In genomic region chr12:74899031-74899829, GRCh38 we compare ENCODE assay signal across 21 cellular contexts.
DNase-seq lines count a peak whose midpoint lies in the region; ATAC-seq and TF ChIP-seq lines count a peak whose summit lies in the region.
"Had no signal": no experiment of that assay in that cellular context is flagged by ENCODE, and none has a peak within 500 bp of the region (broad histone marks: within the 10 kb centered on the region; RNA-seq: fewer than 3 reads in every experiment).

No MANE protein-coding gene starts in this region.

- peak overlapping the region; percentile 14 for H3K4me3 Mint-ChIP-seq in activated CD8-positive, alpha-beta memory T cell treated with anti-CD3 and anti-CD28 coated beads, Interleukin-2, amount 10 ng/mL, durations not matched to agents 7 days and 5 days
- no peak overlapping the region for H3K4me3 Mint-ChIP-seq in stimulated activated naive CD8-positive, alpha-beta T cell treated with anti-CD3 and anti-CD28 coated beads, Interleukin-15, amount 100 ng/mL, for 72 hours
- H3K4me3 Mint-ChIP-seq: activated CD4-positive, alpha-beta memory T cell treated with anti-CD3 and anti-CD28 coated beads, Interleukin-2, amount 10 ng/mL, durations not matched to agents 7 days and 5 days had no signal

- DNase-seq in activated CD8-positive, alpha-beta memory T cell treated with anti-CD3 and anti-CD28 coated beads, Interleukin-2, amount 10 ng/mL, durations not matched to agents 7 days and 5 days, result no peak
- no peak for DNase-seq in activated CD8-positive, alpha-beta memory T cell treated with anti-CD3 and anti-CD28 coated beads for 24 hours
- DNase-seq in OCI-M1 (lab: John Stamatoyannopoulos, UW) (peak; percentile 29), fibroblast of the aortic adventitia (ENCODE audit: low read depth) (peak; percentile 2), SIG-M5 treated with dmso at 0.1 percent for 504 hours (lab: John Stamatoyannopoulos, UW; ENCODE audit: unreplicated experiment) (no peak)
- DNase-seq in stimulated activated naive CD8-positive, alpha-beta T cell treated with anti-CD3 and anti-CD28 coated beads, Interleukin-15, amount 100 ng/mL, for 72 hours, result no peak
- DNase-seq: activated CD4-positive, alpha-beta memory T cell treated with anti-CD3 and anti-CD28 coated beads, Interleukin-2, amount 10 ng/mL, durations not matched to agents 7 days and 5 days; activated T-cell treated with anti-CD3 and anti-CD28 coated beads, Interleukin-2, amount 50 U/mL, for 1 hour; amniotic stem cell; BE2C; Caco-2; cortex of kidney; glutamatergic neuron; kidney glomerular epithelial cell; MG63; PC-3; psoas muscle; Right ventricle myocardium superior had no signal

- H3K27me3 Mint-ChIP-seq in activated CD8-positive, alpha-beta memory T cell treated with anti-CD3 and anti-CD28 coated beads, Interleukin-2, amount 10 ng/mL, durations not matched to agents 7 days and 5 days, result no peaks in the 10 kb centered on the region
- no peaks in the 10 kb centered on the region for H3K27me3 Mint-ChIP-seq in stimulated activated naive CD8-positive, alpha-beta T cell treated with anti-CD3 and anti-CD28 coated beads, Interleukin-15, amount 100 ng/mL, for 72 hours
- H3K27me3 Mint-ChIP-seq: activated CD4-positive, alpha-beta memory T cell treated with anti-CD3 and anti-CD28 coated beads, Interleukin-2, amount 10 ng/mL, durations not matched to agents 7 days and 5 days had no signal

- H3K4me1 Mint-ChIP-seq in activated CD8-positive, alpha-beta memory T cell treated with anti-CD3 and anti-CD28 coated beads, Interleukin-2, amount 10 ng/mL, durations not matched to agents 7 days and 5 days, result peaks cover 27% of the 10 kb centered on the region
- H3K4me1 Mint-ChIP-seq in stimulated activated naive CD8-positive, alpha-beta T cell treated with anti-CD3 and anti-CD28 coated beads, Interleukin-15, amount 100 ng/mL, for 72 hours, result peaks cover 18% of the 10 kb centered on the region

- peak overlapping the region; percentile 70 for H3K27ac Mint-ChIP-seq in activated CD8-positive, alpha-beta memory T cell treated with anti-CD3 and anti-CD28 coated beads, Interleukin-2, amount 10 ng/mL, durations not matched to agents 7 days and 5 days
- H3K27ac Mint-ChIP-seq in stimulated activated naive CD8-positive, alpha-beta T cell treated with anti-CD3 and anti-CD28 coated beads, Interleukin-15, amount 100 ng/mL, for 72 hours, result no peak overlapping the region
- H3K27ac Mint-ChIP-seq: activated CD4-positive, alpha-beta memory T cell treated with anti-CD3 and anti-CD28 coated beads, Interleukin-2, amount 10 ng/mL, durations not matched to agents 7 days and 5 days had no signal

- TF ChIP-seq CTCF in fibroblast of the aortic adventitia (IDR thresholded peaks at IDR 0.05; ENCODE audit: insufficient read depth, low read length), result no peak

- H3K36me3 Mint-ChIP-seq in activated CD8-positive, alpha-beta memory T cell treated with anti-CD3 and anti-CD28 coated beads, Interleukin-2, amount 10 ng/mL, durations not matched to agents 7 days and 5 days, result peaks cover 2% of the 10 kb centered on the region

- ATAC-seq in activated CD8-positive, alpha-beta memory T cell treated with anti-CD3 and anti-CD28 coated beads, Interleukin-2, amount 10 ng/mL, durations not matched to agents 7 days and 5 days, result peak; percentile 49
- ATAC-seq in stimulated activated naive CD8-positive, alpha-beta T cell treated with anti-CD3 and anti-CD28 coated beads, Interleukin-15, amount 100 ng/mL, for 72 hours, result peak; percentile 35
- ATAC-seq in GM18519 (IDR thresholded peaks at IDR 0.05; ENCODE audit: low FRiP score, unreplicated experiment) (no peak), GM21381 (IDR thresholded peaks at IDR 0.05; ENCODE audit: unreplicated experiment) (no peak)
- ATAC-seq: PC-3, psoas muscle had no signal

- CTCF ChIA-PET in activated CD8-positive, alpha-beta memory T cell treated with anti-CD3 and anti-CD28 coated beads, Interleukin-2, amount 10 ng/mL, durations not matched to agents 7 days and 5 days (lab: Charles Lee), result no interaction called here

- no peak overlapping the region for H3K4me3 ChIP-seq in fibroblast of the aortic adventitia (ENCODE audit: low read depth, low read length)
- H3K4me3 ChIP-seq: lung, MG63, psoas muscle had no signal

- no peaks in the 10 kb centered on the region for H3K9me3 Mint-ChIP-seq in activated CD8-positive, alpha-beta memory T cell treated with anti-CD3 and anti-CD28 coated beads, Interleukin-2, amount 10 ng/mL, durations not matched to agents 7 days and 5 days (ENCODE audit: low read depth)
- H3K9me3 Mint-ChIP-seq in stimulated activated naive CD8-positive, alpha-beta T cell treated with anti-CD3 and anti-CD28 coated beads, Interleukin-15, amount 100 ng/mL, for 72 hours, result no peaks in the 10 kb centered on the region
- H3K9me3 Mint-ChIP-seq: activated CD4-positive, alpha-beta memory T cell treated with anti-CD3 and anti-CD28 coated beads, Interleukin-2, amount 10 ng/mL, durations not matched to agents 7 days and 5 days had no signal

Comparison
In these comparisons a context has a peak if more than half of its experiments do, and no peak if none do; other contexts are left out.
1. ATAC-seq: peak in activated CD8-positive, alpha-beta memory T cell treated with anti-CD3 and anti-CD28 coated beads, Interleukin-2, amount 10 ng/mL, durations not matched to agents 7 days and 5 days (single experiment) and stimulated activated naive CD8-positive, alpha-beta T cell treated with anti-CD3 and anti-CD28 coated beads, Interleukin-15, amount 100 ng/mL, for 72 hours (single experiment); none in GM18519 (single experiment) and GM21381 (single experiment).
2. DNase-seq: peak in OCI-M1 (single experiment) and fibroblast of the aortic adventitia (single experiment); none in activated CD8-positive, alpha-beta memory T cell treated with anti-CD3 and anti-CD28 coated beads, Interleukin-2, amount 10 ng/mL, durations not matched to agents 7 days and 5 days (single experiment), activated CD8-positive, alpha-beta memory T cell treated with anti-CD3 and anti-CD28 coated beads for 24 hours (single experiment), stimulated activated naive CD8-positive, alpha-beta T cell treated with anti-CD3 and anti-CD28 coated beads, Interleukin-15, amount 100 ng/mL, for 72 hours (0 of 2) and SIG-M5 treated with dmso at 0.1 percent for 504 hours (single experiment).